In genomic region chr5:139061274-139061673, GRCh38 we compare ENCODE assay signal across 11 cellular contexts.
DNase-seq lines count a peak whose midpoint lies in the region; ATAC-seq and TF ChIP-seq lines count a peak whose summit lies in the region.
"Had no signal": no experiment of that assay in that cellular context is flagged by ENCODE, and none has a peak within 500 bp of the region (broad histone marks: within the 10 kb centered on the region; RNA-seq: fewer than 3 reads in every experiment).

No MANE protein-coding gene starts in this region.

- no peak for ATAC-seq in activated T-helper 17 cell treated with anti-CD3 and anti-CD28 coated beads, Interleukin-2, amount 50 U/mL, for 72 hours (replicated peaks)
- ATAC-seq in omental fat pad (ENCODE audit: low FRiP score) = peak; percentile 64
- ATAC-seq in HG02840 (IDR thresholded peaks at IDR 0.05; ENCODE audit: low FRiP score, unreplicated experiment) = no peak
- ATAC-seq in left colon = no peak

- H3K36me3 Mint-ChIP-seq in activated T-helper 17 cell treated with anti-CD3 and anti-CD28 coated beads, Interleukin-2, amount 50 U/mL, for 72 hours (ENCODE audit: low read depth) = no peaks in the 10 kb centered on the region
- no peaks in the 10 kb centered on the region for H3K36me3 Mint-ChIP-seq in activated T-helper 1 cell treated with anti-CD3 and anti-CD28 coated beads, Interleukin-12 subunit alpha, Interleukin-12 subunit beta, Interleukin-2, Interleukin-4 antibody, amounts not matched to agents 30 ng/mL and 10 ng/mL and 1 ng/mL, durations not matched to agents 14 hours and 24 hours and 36 hours (ENCODE audit: low read depth)

- peak overlapping the region; percentile 39 for H3K27ac Mint-ChIP-seq in activated T-helper 17 cell treated with anti-CD3 and anti-CD28 coated beads, Interleukin-2, amount 50 U/mL, for 72 hours
- H3K27ac Mint-ChIP-seq in activated T-helper 1 cell treated with anti-CD3 and anti-CD28 coated beads, Interleukin-12 subunit alpha, Interleukin-12 subunit beta, Interleukin-2, Interleukin-4 antibody, amounts not matched to agents 30 ng/mL and 10 ng/mL and 1 ng/mL, durations not matched to agents 14 hours and 24 hours and 36 hours = no peak overlapping the region
- H3K27ac Mint-ChIP-seq: activated naive CD8-positive, alpha-beta T cell had no signal

- no peak overlapping the region for H3K4me3 Mint-ChIP-seq in activated T-helper 17 cell treated with anti-CD3 and anti-CD28 coated beads, Interleukin-2, amount 50 U/mL, for 72 hours
- H3K4me3 Mint-ChIP-seq in activated T-helper 1 cell treated with anti-CD3 and anti-CD28 coated beads, Interleukin-12 subunit alpha, Interleukin-12 subunit beta, Interleukin-2, Interleukin-4 antibody, amounts not matched to agents 30 ng/mL and 10 ng/mL and 1 ng/mL, durations not matched to agents 14 hours and 24 hours and 36 hours = no peak overlapping the region
- H3K4me3 Mint-ChIP-seq: activated naive CD8-positive, alpha-beta T cell; CD4-positive, CD25-positive, alpha-beta regulatory T cell had no signal

- intact Hi-C loops in activated T-helper 1 cell treated with anti-CD3 and anti-CD28 coated beads, Interleukin-12 subunit alpha, Interleukin-12 subunit beta, Interleukin-2, Interleukin-4 antibody, amounts not matched to agents 30 ng/mL and 10 ng/mL and 1 ng/mL, durations not matched to agents 14 hours and 24 hours and 36 hours (cut with micrococcal nuclease) = no loop called here
- intact Hi-C loops in left colon (cut with DNase I, micrococcal nuclease) = no loop called here

- H3K9me3 Mint-ChIP-seq in activated T-helper 17 cell treated with anti-CD3 and anti-CD28 coated beads, Interleukin-2, amount 50 U/mL, for 72 hours = no peaks in the 10 kb centered on the region
- no peaks in the 10 kb centered on the region for H3K9me3 Mint-ChIP-seq in activated T-helper 1 cell treated with anti-CD3 and anti-CD28 coated beads, Interleukin-12 subunit alpha, Interleukin-12 subunit beta, Interleukin-2, Interleukin-4 antibody, amounts not matched to agents 30 ng/mL and 10 ng/mL and 1 ng/mL, durations not matched to agents 14 hours and 24 hours and 36 hours

- no peaks in the 10 kb centered on the region for H3K4me1 Mint-ChIP-seq in activated T-helper 17 cell treated with anti-CD3 and anti-CD28 coated beads, Interleukin-2, amount 50 U/mL, for 72 hours
- H3K4me1 Mint-ChIP-seq in activated T-helper 1 cell treated with anti-CD3 and anti-CD28 coated beads, Interleukin-12 subunit alpha, Interleukin-12 subunit beta, Interleukin-2, Interleukin-4 antibody, amounts not matched to agents 30 ng/mL and 10 ng/mL and 1 ng/mL, durations not matched to agents 14 hours and 24 hours and 36 hours (ENCODE audit: low read depth) = no peaks in the 10 kb centered on the region
- H3K4me1 Mint-ChIP-seq: CD4-positive, CD25-positive, alpha-beta regulatory T cell had no signal

- TF ChIP-seq CTCF in omental fat pad (IDR thresholded peaks at IDR 0.05) = no peak

- DNase-seq in AG08396 (ENCODE audit: low spot score) (peak; percentile 72), foreskin melanocyte (peak; percentile 31), omental fat pad (ENCODE audit: low spot score) (no peak), NCI-H2171 treated with DMSO at 0.1 percent for 48 hours (lab: John Stamatoyannopoulos, UW) (no peak), left colon (no peak)
- DNase-seq in activated T-helper 1 cell treated with anti-CD3 and anti-CD28 coated beads, Interleukin-12 subunit alpha, Interleukin-12 subunit beta, Interleukin-2, Interleukin-4 antibody, amounts not matched to agents 30 ng/mL and 10 ng/mL and 1 ng/mL, durations not matched to agents 14 hours and 24 hours and 36 hours (ENCODE audit: low spot score) = no peak
- DNase-seq: CD4-positive, CD25-positive, alpha-beta regulatory T cell; NCI-H1694 had no signal

- H3K27me3 Mint-ChIP-seq in activated T-helper 17 cell treated with anti-CD3 and anti-CD28 coated beads, Interleukin-2, amount 50 U/mL, for 72 hours = no peaks in the 10 kb centered on the region
- no peaks in the 10 kb centered on the region for H3K27me3 Mint-ChIP-seq in activated T-helper 1 cell treated with anti-CD3 and anti-CD28 coated beads, Interleukin-12 subunit alpha, Interleukin-12 subunit beta, Interleukin-2, Interleukin-4 antibody, amounts not matched to agents 30 ng/mL and 10 ng/mL and 1 ng/mL, durations not matched to agents 14 hours and 24 hours and 36 hours (ENCODE audit: insufficient read depth)
- H3K27me3 Mint-ChIP-seq: activated naive CD8-positive, alpha-beta T cell; CD4-positive, CD25-positive, alpha-beta regulatory T cell had no signal

Comparison
In these comparisons a context has a peak if more than half of its experiments do, and no peak if none do; other contexts are left out.
1. DNase-seq: peak in AG08396 (single experiment) and foreskin melanocyte (single experiment); none in omental fat pad (single experiment), NCI-H2171 treated with DMSO at 0.1 percent for 48 hours (single experiment), activated T-helper 1 cell treated with anti-CD3 and anti-CD28 coated beads, Interleukin-12 subunit alpha, Interleukin-12 subunit beta, Interleukin-2, Interleukin-4 antibody, amounts not matched to agents 30 ng/mL and 10 ng/mL and 1 ng/mL, durations not matched to agents 14 hours and 24 hours and 36 hours (single experiment) and left colon (0 of 2).